Comparison of ENCODE assay signal across 7 cellular contexts in genomic region chr9:128882677-128883590, GRCh38.
DNase-seq lines count a peak whose midpoint lies in the region; ATAC-seq and TF ChIP-seq lines count a peak whose summit lies in the region.

No MANE protein-coding gene starts in this region.

- no peak for TF ChIP-seq CTCF in astrocyte of the cerebellum (IDR thresholded peaks at IDR 0.05; ENCODE audit: low read depth, low read length, missing control alignments)

- DNase-seq in GM03348 (ENCODE audit: low spot score) (peak; percentile 51), astrocyte of the cerebellum (ENCODE audit: low read depth) (no peak), substantia nigra (lab: John Stamatoyannopoulos, UW) (peak in 6 of 49 donors; percentile 45 to 69 (median 52))

- in situ Hi-C loops in astrocyte of the cerebellum (cut with HindIII; ENCODE audit: low sequenced_read_pairs) = no loop called here

- H3K36me3 ChIP-seq in KOPT-K1 (ENCODE audit: insufficient read depth, low read length) = peaks cover 13% of the 10 kb centered on the region; the same call in 1 of the 2 replicates

- H3K27ac ChIP-seq in KOPT-K1 (ENCODE audit: low read depth, low read length, poor library complexity, severe bottlenecking) (peak overlapping the region; percentile 75), layer of hippocampus (ENCODE audit: low read depth, low read length) (peak overlapping the region; percentile 91), substantia nigra (ENCODE audit: low read depth, low read length, poor library complexity, severe bottlenecking) (peak overlapping the region; percentile 92)

- no peaks in the 10 kb centered on the region for H3K27me3 ChIP-seq in layer of hippocampus (ENCODE audit: control insufficient read depth, insufficient read depth, low read length)

- no peak for ATAC-seq in GM21423 (IDR thresholded peaks at IDR 0.05; ENCODE audit: unreplicated experiment)
- no peak for ATAC-seq in GM19397 (IDR thresholded peaks at IDR 0.05; ENCODE audit: unreplicated experiment)

- H3K9me3 ChIP-seq in KOPT-K1 (ENCODE audit: insufficient read depth, low read length, poor library complexity, severe bottlenecking) = no peaks in the 10 kb centered on the region

- H3K4me3 ChIP-seq in astrocyte of the cerebellum (ENCODE audit: low read depth, low read length) = peak overlapping the region; percentile 87
